Comparison of ENCODE assay signal across 8 cellular contexts in the genomic region with DNA sequence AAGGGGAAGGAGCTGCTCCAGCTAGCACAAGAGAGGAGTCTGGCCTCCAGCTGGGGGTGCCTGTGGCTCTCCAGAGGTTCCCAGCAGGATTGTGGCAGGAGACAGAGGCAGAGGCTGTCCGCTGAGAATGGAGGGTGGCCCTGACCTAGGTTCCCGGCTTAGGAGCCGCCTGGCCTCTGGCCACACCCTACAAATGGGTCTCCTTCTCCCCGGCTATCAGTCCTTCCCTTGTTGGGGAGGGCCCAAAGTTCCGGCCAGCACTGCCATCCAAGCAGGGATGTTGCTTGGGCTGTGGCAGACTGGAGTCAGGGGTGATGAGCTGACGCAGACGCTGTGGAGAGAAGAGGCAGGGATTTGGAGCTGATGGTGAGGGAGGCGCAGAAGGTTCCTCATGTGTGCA. TPM values are rescaled to one million over a fixed set of nuclear protein-coding genes. Genes with fewer than 3 reads are reported as not detected.
"Had no signal": no experiment of that assay in that cellular context is flagged by ENCODE, and none has a peak within 500 bp of the region (broad histone marks: within the 10 kb centered on the region; RNA-seq: fewer than 3 reads in every experiment).

No MANE protein-coding gene starts in this region.

- H3K4me2 ChIP-seq: GM23338 had no signal

- H3K9me3 ChIP-seq: HAP-1 had no signal

- H3K4me3 Mint-ChIP-seq: GM23338 had no signal

- H2AFZ ChIP-seq: GM23338 had no signal

- H3K36me3 Mint-ChIP-seq: IgD-negative memory B cell had no signal

- DNase-seq: H7, KBM-7 had no signal

- ATAC-seq: GM23338, HCT116 had no signal

- H3K4me3 ChIP-seq: GM23338, HAP-1 had no signal

- H3K36me3 ChIP-seq: HAP-1 had no signal

- H3K27ac Mint-ChIP-seq: GM23338, IgD-negative memory B cell had no signal

- FAIRE-seq: HTR-8/SVneo had no signal

RNA-seq across cellular contexts. Expression of a gene that starts 23.1 kb away (rescaled TPM):
- total RNA-seq: HT-29 had no signal
- polyA plus RNA-seq: GM23338, IgD-negative memory B cell had no signal
